9 cellular contexts compared by ENCODE assay signal in the genomic region with DNA sequence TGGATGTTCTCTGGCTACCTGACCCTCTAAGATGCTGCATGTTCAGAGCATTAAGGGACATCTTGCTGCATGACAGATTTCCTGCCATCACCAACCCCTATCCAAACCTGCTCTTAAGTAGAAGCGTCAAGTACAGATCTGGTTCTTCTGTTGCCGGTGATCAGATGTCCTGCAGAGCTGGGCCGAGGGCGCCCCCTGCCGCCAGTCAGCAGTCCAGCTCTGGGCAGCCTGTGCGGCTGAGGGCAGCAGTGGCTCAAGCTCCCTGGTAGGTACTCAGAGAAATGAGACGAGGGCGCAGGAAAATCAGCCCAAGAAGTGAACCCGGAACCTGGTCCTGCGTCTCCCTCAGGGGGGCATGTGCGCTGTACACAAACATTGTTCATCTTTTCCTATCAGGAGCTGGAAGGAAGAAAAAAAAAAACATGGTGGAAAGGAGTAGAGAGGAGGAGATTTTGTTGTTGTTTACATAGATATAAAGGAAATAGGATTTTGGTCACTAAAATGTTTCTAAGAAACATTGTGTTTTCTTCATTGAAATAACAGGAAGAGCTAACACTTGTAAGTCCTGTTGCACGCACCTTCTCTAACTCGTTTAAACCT.
A peak's percentile ranks its signal among the peaks of the same experiment; 100 is the strongest.
DNase-seq lines count a peak whose midpoint lies in the region; ATAC-seq, FAIRE-seq and TF ChIP-seq lines count a peak whose summit lies in the region.
"Had no signal": no experiment of that assay in that cellular context is flagged by ENCODE, and none has a peak within 500 bp of the region (broad histone marks: within the 10 kb centered on the region; RNA-seq: fewer than 3 reads in every experiment).

No MANE protein-coding gene starts in this region.

- peak; percentile 92 for ATAC-seq in GM19035 (IDR thresholded peaks at IDR 0.05; ENCODE audit: unreplicated experiment)
- peak; percentile 75 for ATAC-seq in HG03196 (IDR thresholded peaks at IDR 0.05; ENCODE audit: unreplicated experiment)
- ATAC-seq in CD8-positive, alpha-beta T cell: no peak

- no peaks in the 10 kb centered on the region for H3K9me3 Mint-ChIP-seq in CD8-positive, alpha-beta T cell
- H3K9me3 Mint-ChIP-seq: activated B cell treated with CpG ODN at 0.5 μM for 24 hours had no signal

- FAIRE-seq in D721Med (lab: Jason Lieb, UNC): no peak

- TF ChIP-seq CTCF in D721Med (IDR thresholded peaks at IDR 0.05; ENCODE audit: insufficient read depth, missing control alignments): peak; percentile 66
- TF ChIP-seq CTCF in CD8-positive, alpha-beta T cell (IDR thresholded peaks at IDR 0.05): no peak

- CTCF ChIA-PET in CD8-positive, alpha-beta T cell (lab: Charles Lee): interaction anchor here (1.2 to 1.8 kb wide), 2 partner anchors 9 to 40 kb away, joined by 3 to 8 read pairs; no protein-coding TSS in a partner anchor

- POLR2A ChIA-PET in CD8-positive, alpha-beta T cell (lab: Charles Lee): no interaction called here

- H3K27me3 ChIP-seq in adipocyte (replicated peaks; ENCODE audit: control insufficient read depth, insufficient read depth, low read length): peaks cover 29% of the 10 kb centered on the region
- no peaks in the 10 kb centered on the region for H3K27me3 ChIP-seq in iPS DF 6.9 (ENCODE audit: control insufficient read depth, insufficient read depth, low read length)
- H3K27me3 ChIP-seq in CD8-positive, alpha-beta T cell (ENCODE audit: insufficient read depth, low read length): no peaks in the 10 kb centered on the region

- DNase-seq in D721Med (ENCODE audit: insufficient read length, low spot score) (peak; percentile 25), NCI-H748 treated with DMSO at 0.1 percent for 48 hours (lab: John Stamatoyannopoulos, UW) (peak; percentile 93), adipocyte (ENCODE audit: low read depth) (peak; percentile 7), iPS DF 6.9 (ENCODE audit: low read depth, low spot score) (peak; percentile 45)
- peak; percentile 22 to 44 for DNase-seq in stimulated activated CD4-positive, alpha-beta T cell treated with anti-CD3 and anti-CD28 coated beads, Interleukin-4, amount 100 ng/mL, for 48 hours (ENCODE audit: low read depth in 2 of 2)
- DNase-seq in CD8-positive, alpha-beta T cell: no peak
- DNase-seq: activated B cell treated with CpG ODN at 0.5 μM for 24 hours had no signal

- WGBS in iPS DF 6.9 (ENCODE audit: insufficient coverage, insufficient read length): no CpG with 5 or more reads among the region's 13 CpGs

- no peaks in the 10 kb centered on the region for H3K4me1 Mint-ChIP-seq in CD8-positive, alpha-beta T cell (ENCODE audit: low read depth)
- H3K4me1 Mint-ChIP-seq: activated B cell treated with CpG ODN at 0.5 μM for 24 hours had no signal

- H3K9me3 ChIP-seq in adipocyte (ENCODE audit: control insufficient read depth, low read length): no peaks in the 10 kb centered on the region
- no peaks in the 10 kb centered on the region for H3K9me3 ChIP-seq in iPS DF 6.9 (ENCODE audit: control insufficient read depth, insufficient read depth, low read length)
- no peaks in the 10 kb centered on the region for H3K9me3 ChIP-seq in CD8-positive, alpha-beta T cell (ENCODE audit: low read length)

- H3K27ac Mint-ChIP-seq in CD8-positive, alpha-beta T cell: no peak overlapping the region
- H3K27ac Mint-ChIP-seq: activated B cell treated with CpG ODN at 0.5 μM for 24 hours had no signal

- no peak overlapping the region for H3K4me3 Mint-ChIP-seq in CD8-positive, alpha-beta T cell
- H3K4me3 Mint-ChIP-seq: activated B cell treated with CpG ODN at 0.5 μM for 24 hours had no signal

- H3K27me3 Mint-ChIP-seq in CD8-positive, alpha-beta T cell (ENCODE audit: low read depth): peaks cover 23% of the 10 kb centered on the region

- H3K4me1 ChIP-seq in adipocyte (ENCODE audit: control insufficient read depth, insufficient read depth, low read length): peaks cover 8% of the 10 kb centered on the region
- H3K4me1 ChIP-seq in iPS DF 6.9 (ENCODE audit: control insufficient read depth, insufficient read depth, low read length): no peaks in the 10 kb centered on the region
- H3K4me1 ChIP-seq in CD8-positive, alpha-beta T cell (ENCODE audit: insufficient read depth, low read length): no peaks in the 10 kb centered on the region

- H3K36me3 ChIP-seq in adipocyte (ENCODE audit: control insufficient read depth, insufficient read depth, low read length, severe bottlenecking) (no peaks in the 10 kb centered on the region), iPS DF 6.9 (ENCODE audit: control insufficient read depth, insufficient read depth, low read length) (peaks cover 10% of the 10 kb centered on the region)
- no peaks in the 10 kb centered on the region for H3K36me3 ChIP-seq in CD8-positive, alpha-beta T cell (ENCODE audit: insufficient read depth, low read length)

- H3K27ac ChIP-seq in iPS DF 6.9 (ENCODE audit: low read length): no peak overlapping the region
- no peak overlapping the region for H3K27ac ChIP-seq in CD8-positive, alpha-beta T cell (ENCODE audit: low read depth, low read length)

- intact Hi-C loops in CD8-positive, alpha-beta T cell (cut with DNase I, micrococcal nuclease): no loop called here

- H3K4me3 ChIP-seq in adipocyte (ENCODE audit: low read length) (no peak overlapping the region), iPS DF 6.9 (ENCODE audit: low read length) (no peak overlapping the region)
- H3K4me3 ChIP-seq in CD8-positive, alpha-beta T cell (ENCODE audit: low read depth, low read length): no peak overlapping the region

- H3K36me3 Mint-ChIP-seq in CD8-positive, alpha-beta T cell: no peaks in the 10 kb centered on the region

- H3K9ac ChIP-seq in adipocyte (ENCODE audit: low read length): no peak overlapping the region

Comparison
In these comparisons a context has a peak if more than half of its experiments do, and no peak if none do; other contexts are left out.
1. DNase-seq: peak in D721Med (single experiment), NCI-H748 treated with DMSO at 0.1 percent for 48 hours (single experiment), adipocyte (single experiment), iPS DF 6.9 (single experiment) and stimulated activated CD4-positive, alpha-beta T cell treated with anti-CD3 and anti-CD28 coated beads, Interleukin-4, amount 100 ng/mL, for 48 hours (2 of 2); none in CD8-positive, alpha-beta T cell (0 of 7).